In genomic region chr21:29586696-29587095, GRCh38 we compare ENCODE assay signal across 26 cellular contexts.
"Had no signal": no experiment of that assay in that cellular context is flagged by ENCODE, and none has a peak within 500 bp of the region (broad histone marks: within the 10 kb centered on the region; RNA-seq: fewer than 3 reads in every experiment).

No MANE protein-coding gene starts in this region.

- H3K4me1 Mint-ChIP-seq: activated CD4-positive, alpha-beta T cell treated with anti-CD3 and anti-CD28 coated beads, Interleukin-2, amount 10 ng/mL, durations not matched to agents 24 days and 14 days; activated naive CD4-positive, alpha-beta T cell treated with anti-CD3 and anti-CD28 coated beads, Interleukin-2, amount 50 U/mL, for 24 hours; activated naive CD8-positive, alpha-beta T cell treated with anti-CD3 and anti-CD28 coated beads, Interleukin-2, amount 50 U/mL, for 24 hours; activated T-helper 17 cell treated with anti-CD3 and anti-CD28 coated beads, Interleukin-2, amount 50 U/mL, for 72 hours; naive thymus-derived CD4-positive, alpha-beta T cell had no signal

- H3K4me3 Mint-ChIP-seq: activated CD4-positive, alpha-beta memory T cell treated with anti-CD3 and anti-CD28 coated beads for 36 hours; activated CD4-positive, alpha-beta T cell treated with anti-CD3 and anti-CD28 coated beads, Interleukin-2, amount 10 ng/mL, durations not matched to agents 24 days and 14 days; activated naive CD4-positive, alpha-beta T cell treated with anti-CD3 and anti-CD28 coated beads, Interleukin-2, amount 50 U/mL, for 24 hours; activated naive CD8-positive, alpha-beta T cell treated with anti-CD3 and anti-CD28 coated beads, Interleukin-2, amount 50 U/mL, for 24 hours; activated T-cell treated with anti-CD3 and anti-CD28 coated beads, Interleukin-2, amount 50 U/mL, for 4 hours; activated T-helper 17 cell treated with anti-CD3 and anti-CD28 coated beads, Interleukin-2, amount 50 U/mL, for 72 hours; naive thymus-derived CD4-positive, alpha-beta T cell; neural progenitor cell had no signal

- H3K27ac ChIP-seq: breast epithelium, epithelial cell of prostate, esophagus squamous epithelium, gastroesophageal sphincter, neural progenitor cell, spleen, testis had no signal

- H3K4me2 ChIP-seq: neural progenitor cell had no signal

- ATAC-seq: activated naive CD8-positive, alpha-beta T cell treated with anti-CD3 and anti-CD28 coated beads, Interleukin-2, amount 50 U/mL, for 24 hours; activated T-cell treated with anti-CD3 and anti-CD28 coated beads, Interleukin-2, amount 50 U/mL, for 4 hours; activated T-helper 17 cell treated with anti-CD3 and anti-CD28 coated beads, Interleukin-2, amount 50 U/mL, for 72 hours; gastroesophageal sphincter; left cardiac atrium; naive thymus-derived CD4-positive, alpha-beta T cell; right cardiac atrium had no signal

- H3K36me3 ChIP-seq: breast epithelium, esophagus squamous epithelium, gastroesophageal sphincter, neural progenitor cell, spleen had no signal

- H3K4me3 ChIP-seq: breast epithelium, esophagus squamous epithelium, gastroesophageal sphincter, neural progenitor cell, spleen, testis had no signal

- H3K4me1 ChIP-seq: breast epithelium, esophagus squamous epithelium, gastroesophageal sphincter, spleen, testis had no signal

- H2AFZ ChIP-seq: neural progenitor cell had no signal

- H3K36me3 Mint-ChIP-seq: activated CD4-positive, alpha-beta memory T cell treated with anti-CD3 and anti-CD28 coated beads for 36 hours; activated naive CD4-positive, alpha-beta T cell treated with anti-CD3 and anti-CD28 coated beads, Interleukin-2, amount 50 U/mL, for 24 hours had no signal

- H3K27ac Mint-ChIP-seq: activated CD4-positive, alpha-beta memory T cell treated with anti-CD3 and anti-CD28 coated beads for 36 hours; activated CD4-positive, alpha-beta T cell treated with anti-CD3 and anti-CD28 coated beads, Interleukin-2, amount 10 ng/mL, durations not matched to agents 24 days and 14 days; activated naive CD4-positive, alpha-beta T cell treated with anti-CD3 and anti-CD28 coated beads, Interleukin-2, amount 50 U/mL, for 24 hours; activated naive CD8-positive, alpha-beta T cell treated with anti-CD3 and anti-CD28 coated beads, Interleukin-2, amount 50 U/mL, for 24 hours; activated T-helper 17 cell treated with anti-CD3 and anti-CD28 coated beads, Interleukin-2, amount 50 U/mL, for 72 hours; naive thymus-derived CD4-positive, alpha-beta T cell; neural progenitor cell had no signal

- H3K9ac ChIP-seq: neural progenitor cell had no signal

- H3K27me3 ChIP-seq: breast epithelium, esophagus squamous epithelium, gastroesophageal sphincter, neural progenitor cell, spleen, testis had no signal

- H3K9me3 Mint-ChIP-seq: activated CD4-positive, alpha-beta memory T cell treated with anti-CD3 and anti-CD28 coated beads for 36 hours; activated CD4-positive, alpha-beta T cell treated with anti-CD3 and anti-CD28 coated beads, Interleukin-2, amount 10 ng/mL, durations not matched to agents 24 days and 14 days; activated naive CD4-positive, alpha-beta T cell treated with anti-CD3 and anti-CD28 coated beads, Interleukin-2, amount 50 U/mL, for 24 hours; activated naive CD8-positive, alpha-beta T cell treated with anti-CD3 and anti-CD28 coated beads, Interleukin-2, amount 50 U/mL, for 24 hours; activated T-cell treated with anti-CD3 and anti-CD28 coated beads, Interleukin-2, amount 50 U/mL, for 4 hours; activated T-helper 17 cell treated with anti-CD3 and anti-CD28 coated beads, Interleukin-2, amount 50 U/mL, for 72 hours had no signal

- DNase-seq: activated CD4-positive, alpha-beta memory T cell treated with anti-CD3 and anti-CD28 coated beads for 36 hours; activated CD4-positive, alpha-beta T cell treated with anti-CD3 and anti-CD28 coated beads, Interleukin-2, amount 10 ng/mL, durations not matched to agents 24 days and 14 days; activated CD4-positive, CD25-positive, alpha-beta regulatory T cell treated with anti-CD3 and anti-CD28 coated beads, Interleukin-2, amount 50 U/mL, for 72 hours; activated naive CD8-positive, alpha-beta T cell treated with anti-CD3 and anti-CD28 coated beads, Interleukin-2, amount 50 U/mL, for 24 hours; activated T-cell treated with anti-CD3 and anti-CD28 coated beads, Interleukin-2, amount 50 U/mL, for 4 hours; central memory CD4-positive, alpha-beta T cell; dermis blood vessel endothelial cell; effector CD4-positive, alpha-beta T cell; esophagus squamous epithelium; hippocampal formation; left cardiac atrium; midbrain; naive thymus-derived CD4-positive, alpha-beta T cell; occipital lobe; right cardiac atrium; spleen; stimulated activated naive CD4-positive, alpha-beta T cell treated with Interleukin-2 at 50 U/mL for 16 hours; T-helper 2 cell; testis; trophoblast cell had no signal

- H3K9me3 ChIP-seq: breast epithelium, esophagus squamous epithelium, gastroesophageal sphincter, spleen, testis had no signal

- H3K27me3 Mint-ChIP-seq: activated T-helper 17 cell treated with anti-CD3 and anti-CD28 coated beads, Interleukin-2, amount 50 U/mL, for 72 hours had no signal
